ENCODE assay signal across 1 cellular context in the genomic region with DNA sequence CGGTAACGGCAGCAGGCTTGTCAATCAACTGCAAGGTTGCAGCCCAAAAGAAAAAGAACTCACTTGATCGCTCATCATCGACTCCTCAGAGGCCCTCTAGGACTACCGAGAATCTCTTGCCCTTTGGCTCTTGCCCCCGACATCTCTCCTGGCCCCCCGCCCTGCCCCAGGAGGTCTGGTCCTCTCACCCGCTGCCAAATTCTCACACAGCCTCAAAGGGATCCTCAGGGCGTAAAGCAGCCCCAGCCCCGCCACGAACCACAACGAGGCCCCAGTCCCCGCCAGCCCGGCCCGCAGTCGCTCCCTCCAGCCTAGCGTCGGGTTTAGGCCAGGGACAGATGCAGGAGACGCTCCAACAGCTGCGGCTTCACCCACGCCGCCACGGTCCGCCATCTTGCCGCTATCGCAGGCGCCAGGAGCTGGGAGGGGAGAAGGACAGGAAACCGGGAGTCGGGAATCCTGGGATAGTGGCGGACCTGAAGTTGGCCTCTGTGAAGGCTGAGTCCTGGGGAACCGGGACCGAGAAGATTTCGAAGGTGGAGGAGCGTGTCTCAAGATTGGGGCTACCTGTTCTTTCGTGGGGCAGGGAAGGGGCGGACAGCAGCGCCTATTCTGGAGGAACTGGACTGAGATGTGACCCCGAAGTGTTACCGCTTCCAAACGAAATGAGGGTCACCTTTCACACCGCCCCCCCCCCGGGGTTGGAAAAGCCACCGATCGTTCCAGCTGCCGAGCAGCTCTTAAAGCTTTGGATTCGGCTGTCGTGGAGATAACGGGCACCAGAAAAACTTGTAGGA.
TF ChIP-seq lines count a peak whose summit lies in the region.

A gene with protein sequence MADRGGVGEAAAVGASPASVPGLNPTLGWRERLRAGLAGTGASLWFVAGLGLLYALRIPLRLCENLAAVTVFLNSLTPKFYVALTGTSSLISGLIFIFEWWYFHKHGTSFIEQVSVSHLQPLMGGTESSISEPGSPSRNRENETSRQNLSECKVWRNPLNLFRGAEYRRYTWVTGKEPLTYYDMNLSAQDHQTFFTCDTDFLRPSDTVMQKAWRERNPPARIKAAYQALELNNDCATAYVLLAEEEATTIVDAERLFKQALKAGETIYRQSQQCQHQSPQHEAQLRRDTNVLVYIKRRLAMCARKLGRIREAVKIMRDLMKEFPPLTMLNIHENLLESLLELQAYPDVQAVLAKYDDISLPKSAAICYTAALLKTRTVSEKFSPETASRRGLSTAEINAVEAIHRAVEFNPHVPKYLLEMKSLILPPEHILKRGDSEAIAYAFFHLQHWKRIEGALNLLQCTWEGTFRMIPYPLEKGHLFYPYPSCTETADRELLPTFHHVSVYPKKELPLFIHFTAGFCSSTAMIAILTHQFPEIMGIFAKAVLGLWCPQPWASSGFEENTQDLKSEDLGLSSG (minus strand): TSS at position 421 of the 797 bp plus-strand sequence. CDS start 28 bp downstream, at position 393.

TF ChIP-seq in K562, 482 proteins besides CTCF, POLR2A, EP300 and RAD21 (continued from another document and continues in another):
- TF ChIP-seq MGA (IDR thresholded peaks at IDR 0.05): no peak
- no peak for TF ChIP-seq HNRNPH1 (optimal IDR thresholded peaks at IDR 0.05; ENCODE audit: low read depth, low read length)
- TF ChIP-seq, protein P1, sequence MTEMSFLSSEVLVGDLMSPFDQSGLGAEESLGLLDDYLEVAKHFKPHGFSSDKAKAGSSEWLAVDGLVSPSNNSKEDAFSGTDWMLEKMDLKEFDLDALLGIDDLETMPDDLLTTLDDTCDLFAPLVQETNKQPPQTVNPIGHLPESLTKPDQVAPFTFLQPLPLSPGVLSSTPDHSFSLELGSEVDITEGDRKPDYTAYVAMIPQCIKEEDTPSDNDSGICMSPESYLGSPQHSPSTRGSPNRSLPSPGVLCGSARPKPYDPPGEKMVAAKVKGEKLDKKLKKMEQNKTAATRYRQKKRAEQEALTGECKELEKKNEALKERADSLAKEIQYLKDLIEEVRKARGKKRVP (CRISPR knock-in tag; IDR thresholded peaks at IDR 0.05): no peak
- no peak for TF ChIP-seq KDM1A (IDR thresholded peaks at IDR 0.05)
- no peak for TF ChIP-seq MTF1 (CRISPR knock-in tag; IDR thresholded peaks at IDR 0.05; ENCODE audit: borderline replicate concordance)
- no peak for TF ChIP-seq FOXJ2 (tag; IDR thresholded peaks at IDR 0.05)
- TF ChIP-seq ZNF76 (CRISPR knock-in tag; IDR thresholded peaks at IDR 0.05; ENCODE audit: borderline replicate concordance): peak; percentile 82; the same call in 1 of the 2 replicates
- TF ChIP-seq BHLHE40 (IDR thresholded peaks at IDR 0.05; ENCODE audit: low read length): no peak
- no peak for TF ChIP-seq SAFB2 (IDR thresholded peaks at IDR 0.05; ENCODE audit: borderline replicate concordance, low read depth, low read length, severe bottlenecking)
- TF ChIP-seq, protein P2, sequence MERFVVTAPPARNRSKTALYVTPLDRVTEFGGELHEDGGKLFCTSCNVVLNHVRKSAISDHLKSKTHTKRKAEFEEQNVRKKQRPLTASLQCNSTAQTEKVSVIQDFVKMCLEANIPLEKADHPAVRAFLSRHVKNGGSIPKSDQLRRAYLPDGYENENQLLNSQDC (CRISPR knock-in tag; IDR thresholded peaks at IDR 0.05): no peak
- peak; percentile 58 for TF ChIP-seq TBP (optimal IDR thresholded peaks at IDR 0.05; ENCODE audit: low read depth, low read length)
- TF ChIP-seq HMG20A (CRISPR knock-in tag; conservative IDR thresholded peaks at IDR 0.05): no peak
- TF ChIP-seq, protein P3, sequence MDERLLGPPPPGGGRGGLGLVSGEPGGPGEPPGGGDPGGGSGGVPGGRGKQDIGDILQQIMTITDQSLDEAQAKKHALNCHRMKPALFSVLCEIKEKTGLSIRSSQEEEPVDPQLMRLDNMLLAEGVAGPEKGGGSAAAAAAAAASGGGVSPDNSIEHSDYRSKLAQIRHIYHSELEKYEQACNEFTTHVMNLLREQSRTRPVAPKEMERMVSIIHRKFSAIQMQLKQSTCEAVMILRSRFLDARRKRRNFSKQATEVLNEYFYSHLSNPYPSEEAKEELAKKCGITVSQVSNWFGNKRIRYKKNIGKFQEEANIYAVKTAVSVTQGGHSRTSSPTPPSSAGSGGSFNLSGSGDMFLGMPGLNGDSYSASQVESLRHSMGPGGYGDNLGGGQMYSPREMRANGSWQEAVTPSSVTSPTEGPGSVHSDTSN (CRISPR knock-in tag; IDR thresholded peaks at IDR 0.05; ENCODE audit: low read depth): no peak; the same call in 1 of the 2 replicates
- TF ChIP-seq, protein P3 (tag; conservative IDR thresholded peaks at IDR 0.05; ENCODE audit: low read depth): peak; percentile 85
- peak; percentile 94 for TF ChIP-seq TAF9B (IDR thresholded peaks at IDR 0.05; ENCODE audit: partially characterized antibody)
- no peak for TF ChIP-seq SP2 (IDR thresholded peaks at IDR 0.05; ENCODE audit: extremely low read depth, low read depth, low read length, poor library complexity, severe bottlenecking)
- no peak for TF ChIP-seq ETV6 (IDR thresholded peaks at IDR 0.05; ENCODE audit: borderline replicate concordance in 1 of 2, low read depth in 2 of 2, low read length in 1 of 2)
- no peak for TF ChIP-seq ETV6 (CRISPR knock-in tag; IDR thresholded peaks at IDR 0.05; ENCODE audit: borderline replicate concordance)
- TF ChIP-seq KLF6 (CRISPR knock-in tag; IDR thresholded peaks at IDR 0.05; ENCODE audit: borderline replicate concordance): no peak
- TF ChIP-seq MBD1 (CRISPR knock-in tag; IDR thresholded peaks at IDR 0.05): no peak
- no peak for TF ChIP-seq ZNF197 (CRISPR knock-in tag; IDR thresholded peaks at IDR 0.05; ENCODE audit: low read depth)
- no peak for TF ChIP-seq POLR3G (IDR thresholded peaks at IDR 0.05; ENCODE audit: extremely low read depth, insufficient read length, insufficient replicate concordance)
- TF ChIP-seq EP400 (IDR thresholded peaks at IDR 0.05): peak; percentile 37; the same call in 1 of the 2 replicates
- TF ChIP-seq IRF2 (CRISPR knock-in tag; IDR thresholded peaks at IDR 0.05): no peak
- no peak for TF ChIP-seq MTA1 (IDR thresholded peaks at IDR 0.05; ENCODE audit: borderline replicate concordance)
- TF ChIP-seq RAD51 (IDR thresholded peaks at IDR 0.05; ENCODE audit: borderline replicate concordance, low read depth): no peak
- TF ChIP-seq RBM39 (optimal IDR thresholded peaks at IDR 0.05; ENCODE audit: low read depth, low read length): no peak
- TF ChIP-seq TCF7 (IDR thresholded peaks at IDR 0.05; ENCODE audit: borderline replicate concordance): no peak; the same call in 1 of the 2 replicates
- TF ChIP-seq CLOCK (CRISPR knock-in tag; IDR thresholded peaks at IDR 0.05; ENCODE audit: borderline replicate concordance): no peak
- no peak for TF ChIP-seq ZFP30 (CRISPR knock-in tag; IDR thresholded peaks at IDR 0.05; ENCODE audit: borderline replicate concordance)
- TF ChIP-seq GATA2 (CRISPR knock-in tag; IDR thresholded peaks at IDR 0.05): no peak
- no peak for TF ChIP-seq ZNF134 (CRISPR knock-in tag; conservative IDR thresholded peaks at IDR 0.05)
- no peak for TF ChIP-seq ZNF778 (CRISPR knock-in tag; IDR thresholded peaks at IDR 0.05)
- no peak for TF ChIP-seq PTRF (tag; IDR thresholded peaks at IDR 0.05)
